12 cellular contexts compared by ENCODE assay signal in the genomic region with DNA sequence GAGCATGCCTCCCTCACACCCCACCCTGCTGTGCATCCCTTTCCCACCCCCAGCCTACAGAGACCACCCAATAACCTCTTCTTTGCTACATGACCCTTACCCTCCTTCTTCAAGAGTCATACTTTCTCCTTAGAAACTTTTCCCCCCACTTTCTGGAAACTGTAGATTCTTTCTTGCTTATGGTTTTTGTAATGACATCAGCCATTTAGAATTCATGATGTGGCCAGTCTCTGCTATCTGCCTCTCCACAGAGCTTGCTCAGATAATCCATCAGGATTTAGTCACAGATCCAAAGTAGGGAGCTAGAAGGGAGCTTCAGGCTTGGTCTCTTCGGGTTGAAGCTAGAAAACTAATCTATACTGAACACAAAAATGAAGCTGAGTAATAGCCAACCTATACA. TPM values are rescaled to one million over a fixed set of nuclear protein-coding genes. Genes with fewer than 3 reads are reported as not detected.
DNase-seq lines count a peak whose midpoint lies in the region; ATAC-seq and TF ChIP-seq lines count a peak whose summit lies in the region.
"Had no signal": no experiment of that assay in that cellular context is flagged by ENCODE, and none has a peak within 500 bp of the region (broad histone marks: within the 10 kb centered on the region; RNA-seq: fewer than 3 reads in every experiment).

No MANE protein-coding gene starts in this region.

- TF ChIP-seq POLR2A in sigmoid colon (IDR thresholded peaks at IDR 0.05) (no peak), transverse colon (IDR thresholded peaks at IDR 0.05) (no peak)

- H3K27ac ChIP-seq in sigmoid colon = no peak overlapping the region
- H3K27ac ChIP-seq in transverse colon = peak overlapping the region in 2 of 4 donors; percentile 12 to 20
- H3K27ac ChIP-seq: prostate gland had no signal

- H3K27ac Mint-ChIP-seq in activated naive CD4-positive, alpha-beta T cell treated with anti-CD3 and anti-CD28 coated beads for 36 hours = peak overlapping the region; percentile 83
- no peak overlapping the region for H3K27ac Mint-ChIP-seq in activated naive CD4-positive, alpha-beta T cell treated with anti-CD3 and anti-CD28 coated beads, Interleukin-2, amount 10 ng/mL, durations not matched to agents 7 days and 5 days
- peak overlapping the region; percentile 88 to 97 for H3K27ac Mint-ChIP-seq in effector memory CD8-positive, alpha-beta T cell
- H3K27ac Mint-ChIP-seq in stimulated activated effector memory CD8-positive, alpha-beta T cell treated with anti-CD3 and anti-CD28 coated beads, Interleukin-12 subunit alpha, Interleukin-12 subunit beta, amount 100 ng/mL, for 72 hours = peak overlapping the region; percentile 92

- no peak for DNase-seq in activated naive CD4-positive, alpha-beta T cell treated with anti-CD3 and anti-CD28 coated beads for 36 hours
- no peak for DNase-seq in activated naive CD4-positive, alpha-beta T cell treated with anti-CD3 and anti-CD28 coated beads, Interleukin-2, amount 10 ng/mL, durations not matched to agents 7 days and 5 days
- DNase-seq in RKO (ENCODE audit: low spot score) (peak; percentile 61), sigmoid colon (no peak), medulla oblongata (ENCODE audit: extremely low spot score) (no peak), transverse colon (no peak)
- DNase-seq in effector memory CD8-positive, alpha-beta T cell = no peak
- no peak for DNase-seq in stimulated activated effector memory CD8-positive, alpha-beta T cell treated with anti-CD3 and anti-CD28 coated beads, Interleukin-12 subunit alpha, Interleukin-12 subunit beta, amount 100 ng/mL, for 72 hours (ENCODE audit: low spot score in 2 of 2)
- DNase-seq: left cardiac atrium, NCI-H526 treated with DMSO at 0.1 percent for 48 hours, SW 1271 had no signal

- H3K9me3 ChIP-seq in sigmoid colon = no peaks in the 10 kb centered on the region
- no peaks in the 10 kb centered on the region for H3K9me3 ChIP-seq in transverse colon
- H3K9me3 ChIP-seq: prostate gland had no signal

- intact Hi-C loops in activated naive CD4-positive, alpha-beta T cell treated with anti-CD3 and anti-CD28 coated beads for 36 hours (cut with micrococcal nuclease) = no loop called here
- intact Hi-C loops in sigmoid colon (cut with DNase I) (no loop called here), transverse colon (cut with DNase I; ENCODE audit: low total_unique reads) (no loop called here)

- no peaks in the 10 kb centered on the region for H3K27me3 Mint-ChIP-seq in activated naive CD4-positive, alpha-beta T cell treated with anti-CD3 and anti-CD28 coated beads for 36 hours (ENCODE audit: low read depth)
- H3K27me3 Mint-ChIP-seq in activated naive CD4-positive, alpha-beta T cell treated with anti-CD3 and anti-CD28 coated beads, Interleukin-2, amount 10 ng/mL, durations not matched to agents 7 days and 5 days = no peaks in the 10 kb centered on the region
- no peaks in the 10 kb centered on the region for H3K27me3 Mint-ChIP-seq in effector memory CD8-positive, alpha-beta T cell

- H3K36me3 Mint-ChIP-seq in activated naive CD4-positive, alpha-beta T cell treated with anti-CD3 and anti-CD28 coated beads for 36 hours (ENCODE audit: low read depth) = peaks cover 14% of the 10 kb centered on the region
- H3K36me3 Mint-ChIP-seq in activated naive CD4-positive, alpha-beta T cell treated with anti-CD3 and anti-CD28 coated beads, Interleukin-2, amount 10 ng/mL, durations not matched to agents 7 days and 5 days = peaks cover 32% of the 10 kb centered on the region
- peaks cover 40% of the 10 kb centered on the region for H3K36me3 Mint-ChIP-seq in effector memory CD8-positive, alpha-beta T cell (ENCODE audit: insufficient read depth)
- peaks cover 80% of the 10 kb centered on the region for H3K36me3 Mint-ChIP-seq in stimulated activated effector memory CD8-positive, alpha-beta T cell treated with anti-CD3 and anti-CD28 coated beads, Interleukin-12 subunit alpha, Interleukin-12 subunit beta, amount 100 ng/mL, for 72 hours

- H3K4me1 Mint-ChIP-seq in activated naive CD4-positive, alpha-beta T cell treated with anti-CD3 and anti-CD28 coated beads for 36 hours (ENCODE audit: low read depth) = peaks cover 58% of the 10 kb centered on the region
- peaks cover 51% of the 10 kb centered on the region for H3K4me1 Mint-ChIP-seq in activated naive CD4-positive, alpha-beta T cell treated with anti-CD3 and anti-CD28 coated beads, Interleukin-2, amount 10 ng/mL, durations not matched to agents 7 days and 5 days
- peaks cover 29 to 45% of the 10 kb centered on the region in 2 donors for H3K4me1 Mint-ChIP-seq in effector memory CD8-positive, alpha-beta T cell (ENCODE audit: low read depth in 2 of 2)
- peaks cover 62% of the 10 kb centered on the region for H3K4me1 Mint-ChIP-seq in stimulated activated effector memory CD8-positive, alpha-beta T cell treated with anti-CD3 and anti-CD28 coated beads, Interleukin-12 subunit alpha, Interleukin-12 subunit beta, amount 100 ng/mL, for 72 hours

- CTCF ChIA-PET in activated naive CD4-positive, alpha-beta T cell treated with anti-CD3 and anti-CD28 coated beads for 36 hours (lab: Charles Lee) = interaction anchor here (0.6 to 1.8 kb wide), 5 partner anchors 9 to 162 kb away, joined by 3 to 7 read pairs (median 5); no protein-coding TSS in a partner anchor
- CTCF ChIA-PET in activated naive CD4-positive, alpha-beta T cell treated with anti-CD3 and anti-CD28 coated beads, Interleukin-2, amount 10 ng/mL, durations not matched to agents 7 days and 5 days (lab: Charles Lee) = interaction anchor here (1.7 kb wide), 1 partner anchor 120 kb away, joined by 4 read pairs; no protein-coding TSS in a partner anchor

- no peak for TF ChIP-seq EP300 in sigmoid colon (IDR thresholded peaks at IDR 0.05)
- TF ChIP-seq EP300 in transverse colon (IDR thresholded peaks at IDR 0.05; ENCODE audit: low read depth) = no peak

- H3K4me3 Mint-ChIP-seq in activated naive CD4-positive, alpha-beta T cell treated with anti-CD3 and anti-CD28 coated beads for 36 hours = no peak overlapping the region
- no peak overlapping the region for H3K4me3 Mint-ChIP-seq in activated naive CD4-positive, alpha-beta T cell treated with anti-CD3 and anti-CD28 coated beads, Interleukin-2, amount 10 ng/mL, durations not matched to agents 7 days and 5 days
- peak overlapping the region in 1 of 2 donors; percentile 73 for H3K4me3 Mint-ChIP-seq in effector memory CD8-positive, alpha-beta T cell
- H3K4me3 Mint-ChIP-seq in stimulated activated effector memory CD8-positive, alpha-beta T cell treated with anti-CD3 and anti-CD28 coated beads, Interleukin-12 subunit alpha, Interleukin-12 subunit beta, amount 100 ng/mL, for 72 hours = peak overlapping the region; percentile 37

- 83 to 89% methylated on average over 1 of the region's 1 CpG for WGBS in sigmoid colon, 2 donors
- 56 to 67% methylated on average over 1 of the region's 1 CpG for whole genome bisulfite sequencing in transverse colon (ENCODE audit: low coverage in 1 of 2), 2 donors

- H3K4me1 ChIP-seq in sigmoid colon = peaks cover 0 to 14% (median 5%) of the 10 kb centered on the region in 4 donors
- peaks cover 6 to 26% (median 15%) of the 10 kb centered on the region in 4 donors for H3K4me1 ChIP-seq in transverse colon
- H3K4me1 ChIP-seq: prostate gland had no signal

- H3K36me3 ChIP-seq in sigmoid colon = peaks cover 0 to 6% (median 0%) of the 10 kb centered on the region in 4 donors
- peaks cover 0 to 1% (median 0%) of the 10 kb centered on the region in 4 donors for H3K36me3 ChIP-seq in transverse colon
- H3K36me3 ChIP-seq: prostate gland had no signal

- no peak overlapping the region for H3K4me3 ChIP-seq in sigmoid colon
- H3K4me3 ChIP-seq in transverse colon = no peak overlapping the region
- H3K4me3 ChIP-seq: prostate gland had no signal

- in situ Hi-C loops in transverse colon (cut with MboI; ENCODE audit: low pct_ligation_motif_present in 1 of 4, low pct_unique_long_range_greater_than_20kb in 1 of 4, low sequenced_read_pairs in 3 of 4) = no loop called here

- H3K9me3 Mint-ChIP-seq in activated naive CD4-positive, alpha-beta T cell treated with anti-CD3 and anti-CD28 coated beads for 36 hours = no peaks in the 10 kb centered on the region
- no peaks in the 10 kb centered on the region for H3K9me3 Mint-ChIP-seq in activated naive CD4-positive, alpha-beta T cell treated with anti-CD3 and anti-CD28 coated beads, Interleukin-2, amount 10 ng/mL, durations not matched to agents 7 days and 5 days
- H3K9me3 Mint-ChIP-seq in effector memory CD8-positive, alpha-beta T cell = no peaks in the 10 kb centered on the region
- H3K9me3 Mint-ChIP-seq in stimulated activated effector memory CD8-positive, alpha-beta T cell treated with anti-CD3 and anti-CD28 coated beads, Interleukin-12 subunit alpha, Interleukin-12 subunit beta, amount 100 ng/mL, for 72 hours = no peaks in the 10 kb centered on the region

- no peak for TF ChIP-seq CTCF in sigmoid colon (IDR thresholded peaks at IDR 0.05)
- TF ChIP-seq CTCF in transverse colon (IDR thresholded peaks at IDR 0.05) = no peak

- H3K27me3 ChIP-seq in sigmoid colon = no peaks in the 10 kb centered on the region
- H3K27me3 ChIP-seq in transverse colon = no peaks in the 10 kb centered on the region

- no peak for ATAC-seq in effector memory CD8-positive, alpha-beta T cell (replicated peaks)
- ATAC-seq in stimulated activated effector memory CD8-positive, alpha-beta T cell treated with anti-CD3 and anti-CD28 coated beads, Interleukin-12 subunit alpha, Interleukin-12 subunit beta, amount 100 ng/mL, for 72 hours = no peak

RNA-seq across cellular contexts. Expression of a gene that starts 36.5 kb away (rescaled TPM):
- 10 to 100 TPM; 31.3 to 31.9 TPM for total RNA-seq in activated naive CD4-positive, alpha-beta T cell treated with anti-CD3 and anti-CD28 coated beads for 36 hours
- total RNA-seq in sigmoid colon (10 to 100 TPM in 3 of 4 donors, 1 to 10 TPM in 1; 9.5 to 35.2 (median 19.0) TPM), transverse colon (10 to 100 TPM; 35.5 to 80.6 (median 70.9) TPM)
- 10 to 100 TPM; 35.5 to 45.1 (median 41.4) TPM for polyA plus RNA-seq in sigmoid colon

RNA-seq across cellular contexts. Expression of a gene that starts 48.7 kb away (rescaled TPM):
- total RNA-seq in activated naive CD4-positive, alpha-beta T cell treated with anti-CD3 and anti-CD28 coated beads for 36 hours = 100 to 1,000 TPM; 212 to 217 TPM
- 100 to 1,000 TPM in 2 of 4 donors, 10 to 100 TPM in 2; 73.1 to 140 (median 97.0) TPM for total RNA-seq in sigmoid colon
- polyA plus RNA-seq in sigmoid colon = 100 to 1,000 TPM in 1 of 3 donors, 10 to 100 TPM in 2; 55.9 to 146 (median 78.6) TPM
- 100 to 1,000 TPM in 2 of 4 donors, 10 to 100 TPM in 2; 75.6 to 153 (median 95.0) TPM for total RNA-seq in transverse colon
